In the genomic region with DNA sequence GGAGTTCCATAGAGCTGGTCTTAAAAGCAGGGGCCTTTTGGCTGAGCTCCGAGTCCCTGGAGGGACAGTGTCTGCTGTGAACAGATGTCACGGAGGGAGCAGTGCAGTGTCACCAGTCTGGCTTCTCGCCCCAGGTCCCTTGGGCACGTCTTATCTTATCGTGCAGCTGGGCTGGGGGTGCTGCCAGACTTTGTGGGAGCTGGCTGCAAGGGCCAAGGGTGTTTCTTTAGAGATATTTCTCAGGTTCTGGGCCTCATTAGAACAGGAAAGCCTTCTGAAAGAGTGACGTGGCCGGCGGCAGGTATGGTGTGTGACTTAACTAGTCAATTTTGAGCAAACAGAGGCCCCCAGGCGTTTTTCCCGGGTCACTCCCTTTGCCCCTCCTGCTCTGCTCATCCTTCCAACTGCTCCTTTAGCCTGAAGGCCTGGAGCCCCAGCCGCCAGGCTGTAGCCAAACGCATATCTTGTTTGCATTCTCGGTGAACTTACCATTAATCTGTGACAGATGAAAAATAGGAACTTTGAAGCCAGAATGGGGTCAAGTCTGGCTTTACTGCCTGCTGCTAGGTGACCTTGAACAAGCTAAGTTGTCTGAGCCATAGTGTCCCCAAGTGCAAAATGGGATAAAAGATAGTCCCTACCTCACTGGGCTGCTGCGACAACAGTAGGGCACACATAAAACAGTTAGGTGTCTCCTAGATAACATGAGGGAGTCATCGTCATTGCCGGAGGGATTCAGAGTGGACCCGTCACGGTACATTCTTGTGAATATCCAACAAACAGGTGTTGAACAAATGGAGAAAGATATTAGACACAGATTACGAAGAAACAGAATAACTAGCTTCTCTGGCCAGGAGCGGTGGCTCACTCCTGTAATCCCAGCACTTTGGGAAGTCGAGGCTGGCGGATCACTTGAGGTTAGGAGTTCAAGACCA, we compare ENCODE assay signal across 1 cellular context.
A peak's percentile ranks its signal among the peaks of the same experiment; 100 is the strongest.
TF ChIP-seq lines count a peak whose summit lies in the region.

No MANE protein-coding gene starts in this region.

TF ChIP-seq in K562, 482 proteins besides CTCF, POLR2A, EP300 and RAD21 (continued from another document and continues in another):
- no peak for TF ChIP-seq ZNF668 (CRISPR knock-in tag; IDR thresholded peaks at IDR 0.05)
- no peak for TF ChIP-seq FIP1L1 (IDR thresholded peaks at IDR 0.05; ENCODE audit: low read depth, low read length, poor library complexity, severe bottlenecking)
- TF ChIP-seq MTA1 (IDR thresholded peaks at IDR 0.05; ENCODE audit: borderline replicate concordance), result no peak
- TF ChIP-seq GABPB2 (CRISPR knock-in tag; conservative IDR thresholded peaks at IDR 0.05), result no peak
- TF ChIP-seq NFYB (IDR thresholded peaks at IDR 0.05; ENCODE audit: extremely low read depth, insufficient read length), result no peak
- TF ChIP-seq MTA3 (IDR thresholded peaks at IDR 0.05; ENCODE audit: borderline replicate concordance), result peak; percentile 84; the same call in 1 of the 2 replicates
- TF ChIP-seq ZNF212 (CRISPR knock-in tag; IDR thresholded peaks at IDR 0.05), result no peak
- peak; percentile 45 for TF ChIP-seq EGR1 (conservative IDR thresholded peaks at IDR 0.05)
- no peak for TF ChIP-seq ZBTB8A (IDR thresholded peaks at IDR 0.05; ENCODE audit: partially characterized antibody)
- peak; percentile 95 for TF ChIP-seq ZBTB17 (CRISPR knock-in tag; IDR thresholded peaks at IDR 0.05)
- TF ChIP-seq SMARCC2 (IDR thresholded peaks at IDR 0.05; ENCODE audit: low read depth), result peak; percentile 93
- peak in 1 of 2 experiments; percentile 71; a peak in 2 of 4 replicates for TF ChIP-seq TEAD1 (CRISPR knock-in tag; IDR thresholded peaks at IDR 0.05)
- no peak for TF ChIP-seq SNIP1 (IDR thresholded peaks at IDR 0.05; ENCODE audit: low read depth)
- TF ChIP-seq PPARD (CRISPR knock-in tag; IDR thresholded peaks at IDR 0.05), result no peak
- TF ChIP-seq HEY1 (CRISPR knock-in tag; IDR thresholded peaks at IDR 0.05; ENCODE audit: borderline replicate concordance), result no peak
- peak; percentile 93; the same call in 1 of the 2 replicates for TF ChIP-seq CC2D1A (IDR thresholded peaks at IDR 0.05)
- TF ChIP-seq SREBF2 (CRISPR knock-in tag; IDR thresholded peaks at IDR 0.05), result no peak
- no peak for TF ChIP-seq SNRNP70 (optimal IDR thresholded peaks at IDR 0.05; ENCODE audit: low read depth, low read length)
- peak; percentile 92 for TF ChIP-seq HMGN3 (IDR thresholded peaks at IDR 0.05; ENCODE audit: borderline replicate concordance, extremely low read depth, insufficient read length, low read depth, low read length)
- TF ChIP-seq ZKSCAN1 (IDR thresholded peaks at IDR 0.05; ENCODE audit: low read depth, low read length), result peak; percentile 8; the same call in 1 of the 2 replicates
- TF ChIP-seq, protein P1, sequence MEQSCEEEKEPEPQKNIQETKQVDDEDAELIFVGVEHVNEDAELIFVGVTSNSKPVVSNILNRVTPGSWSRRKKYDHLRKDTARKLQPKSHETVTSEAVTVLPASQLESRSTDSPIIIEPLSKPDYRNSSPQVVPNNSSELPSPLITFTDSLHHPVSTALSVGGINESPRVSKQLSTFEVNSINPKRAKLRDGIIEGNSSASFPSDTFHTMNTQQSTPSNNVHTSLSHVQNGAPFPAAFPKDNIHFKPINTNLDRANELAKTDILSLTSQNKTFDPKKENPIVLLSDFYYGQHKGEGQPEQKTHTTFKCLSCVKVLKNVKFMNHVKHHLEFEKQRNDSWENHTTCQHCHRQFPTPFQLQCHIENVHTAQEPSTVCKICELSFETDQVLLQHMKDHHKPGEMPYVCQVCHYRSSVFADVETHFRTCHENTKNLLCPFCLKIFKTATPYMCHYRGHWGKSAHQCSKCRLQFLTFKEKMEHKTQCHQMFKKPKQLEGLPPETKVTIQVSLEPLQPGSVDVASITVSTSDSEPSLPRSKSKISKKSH (CRISPR knock-in tag; IDR thresholded peaks at IDR 0.05), result no peak
- TF ChIP-seq RNF2 (IDR thresholded peaks at IDR 0.05), result peak; percentile 94
- peak; percentile 68 for TF ChIP-seq BACH1 (tag; IDR thresholded peaks at IDR 0.05)
- TF ChIP-seq BRF1 (IDR thresholded peaks at IDR 0.05; ENCODE audit: borderline replicate concordance, extremely low read depth, insufficient read length), result no peak
- TF ChIP-seq CBX1 (IDR thresholded peaks at IDR 0.05; ENCODE audit: low read depth), result no peak
- TF ChIP-seq HDAC6 (IDR thresholded peaks at IDR 0.05; ENCODE audit: low read depth, low read length), result no peak
- TF ChIP-seq, protein P2, sequence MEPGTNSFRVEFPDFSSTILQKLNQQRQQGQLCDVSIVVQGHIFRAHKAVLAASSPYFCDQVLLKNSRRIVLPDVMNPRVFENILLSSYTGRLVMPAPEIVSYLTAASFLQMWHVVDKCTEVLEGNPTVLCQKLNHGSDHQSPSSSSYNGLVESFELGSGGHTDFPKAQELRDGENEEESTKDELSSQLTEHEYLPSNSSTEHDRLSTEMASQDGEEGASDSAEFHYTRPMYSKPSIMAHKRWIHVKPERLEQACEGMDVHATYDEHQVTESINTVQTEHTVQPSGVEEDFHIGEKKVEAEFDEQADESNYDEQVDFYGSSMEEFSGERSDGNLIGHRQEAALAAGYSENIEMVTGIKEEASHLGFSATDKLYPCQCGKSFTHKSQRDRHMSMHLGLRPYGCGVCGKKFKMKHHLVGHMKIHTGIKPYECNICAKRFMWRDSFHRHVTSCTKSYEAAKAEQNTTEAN (CRISPR knock-in tag; IDR thresholded peaks at IDR 0.05), result no peak
- TF ChIP-seq ZBTB1 (CRISPR knock-in tag; IDR thresholded peaks at IDR 0.05; ENCODE audit: borderline replicate concordance, low read depth), result no peak
- peak; percentile 94 for TF ChIP-seq MYNN (IDR thresholded peaks at IDR 0.05)
- TF ChIP-seq MYNN (CRISPR knock-in tag; IDR thresholded peaks at IDR 0.05), result no peak
- no peak for TF ChIP-seq ZNF561 (CRISPR knock-in tag; conservative IDR thresholded peaks at IDR 0.05)
- no peak for TF ChIP-seq ZNF408 (CRISPR knock-in tag; IDR thresholded peaks at IDR 0.05; ENCODE audit: low read depth)
- peak; percentile 94 to 95 for TF ChIP-seq TRIM24 (IDR thresholded peaks at IDR 0.05)
- TF ChIP-seq MYBL2 (IDR thresholded peaks at IDR 0.05; ENCODE audit: low read depth), result no peak
- no peak for TF ChIP-seq MYBL2 (CRISPR knock-in tag; IDR thresholded peaks at IDR 0.05; ENCODE audit: borderline replicate concordance)
- TF ChIP-seq, protein P3, sequence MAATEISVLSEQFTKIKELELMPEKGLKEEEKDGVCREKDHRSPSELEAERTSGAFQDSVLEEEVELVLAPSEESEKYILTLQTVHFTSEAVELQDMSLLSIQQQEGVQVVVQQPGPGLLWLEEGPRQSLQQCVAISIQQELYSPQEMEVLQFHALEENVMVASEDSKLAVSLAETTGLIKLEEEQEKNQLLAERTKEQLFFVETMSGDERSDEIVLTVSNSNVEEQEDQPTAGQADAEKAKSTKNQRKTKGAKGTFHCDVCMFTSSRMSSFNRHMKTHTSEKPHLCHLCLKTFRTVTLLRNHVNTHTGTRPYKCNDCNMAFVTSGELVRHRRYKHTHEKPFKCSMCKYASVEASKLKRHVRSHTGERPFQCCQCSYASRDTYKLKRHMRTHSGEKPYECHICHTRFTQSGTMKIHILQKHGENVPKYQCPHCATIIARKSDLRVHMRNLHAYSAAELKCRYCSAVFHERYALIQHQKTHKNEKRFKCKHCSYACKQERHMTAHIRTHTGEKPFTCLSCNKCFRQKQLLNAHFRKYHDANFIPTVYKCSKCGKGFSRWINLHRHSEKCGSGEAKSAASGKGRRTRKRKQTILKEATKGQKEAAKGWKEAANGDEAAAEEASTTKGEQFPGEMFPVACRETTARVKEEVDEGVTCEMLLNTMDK (IDR thresholded peaks at IDR 0.05; ENCODE audit: borderline replicate concordance, insufficient read depth, low read depth, low read length, poor library complexity, severe bottlenecking), result no peak
- TF ChIP-seq KLF13 (tag; IDR thresholded peaks at IDR 0.05; ENCODE audit: borderline replicate concordance, low read depth), result no peak
- TF ChIP-seq SRSF3 (IDR thresholded peaks at IDR 0.05; ENCODE audit: insufficient read depth, low read length), result no peak
- TF ChIP-seq ELF4 (CRISPR knock-in tag; IDR thresholded peaks at IDR 0.05), result no peak
- TF ChIP-seq ZNF232 (CRISPR knock-in tag; IDR thresholded peaks at IDR 0.05), result no peak
- no peak for TF ChIP-seq MED1 (CRISPR knock-in tag; IDR thresholded peaks at IDR 0.05; ENCODE audit: borderline replicate concordance)
- TF ChIP-seq ZNF24 (IDR thresholded peaks at IDR 0.05), result 0 out of 2 replicates have a peak, but pooled peaks have one; percentile 49
- no peak for TF ChIP-seq ZNF12 (CRISPR knock-in tag; IDR thresholded peaks at IDR 0.05)
- peak; percentile 35 for TF ChIP-seq TAF1 (IDR thresholded peaks at IDR 0.05; ENCODE audit: control insufficient read depth, extremely low read depth, insufficient read depth, low read length, severe bottlenecking)
- TF ChIP-seq, protein P4, sequence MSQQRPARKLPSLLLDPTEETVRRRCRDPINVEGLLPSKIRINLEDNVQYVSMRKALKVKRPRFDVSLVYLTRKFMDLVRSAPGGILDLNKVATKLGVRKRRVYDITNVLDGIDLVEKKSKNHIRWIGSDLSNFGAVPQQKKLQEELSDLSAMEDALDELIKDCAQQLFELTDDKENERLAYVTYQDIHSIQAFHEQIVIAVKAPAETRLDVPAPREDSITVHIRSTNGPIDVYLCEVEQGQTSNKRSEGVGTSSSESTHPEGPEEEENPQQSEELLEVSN (IDR thresholded peaks at IDR 0.05; ENCODE audit: borderline replicate concordance in 1 of 2, extremely low read depth in 1 of 2, insufficient read depth in 1 of 2, insufficient read length in 1 of 2, low read depth in 1 of 2, low read length in 1 of 2, poor library complexity in 1 of 2, severe bottlenecking in 1 of 2), result no peak
- TF ChIP-seq ATF7 (IDR thresholded peaks at IDR 0.05), result peak; percentile 75; the same call in 1 of the 2 replicates
- TF ChIP-seq JUND (IDR thresholded peaks at IDR 0.05; ENCODE audit: borderline replicate concordance, low read depth, low read length), result peak; percentile 63
- peak; percentile 72; the same call in 1 of the 3 replicates for TF ChIP-seq JUND (tag; IDR thresholded peaks at IDR 0.05; ENCODE audit: borderline replicate concordance, low read depth, low read length)
- no peak for TF ChIP-seq ILF3 (IDR thresholded peaks at IDR 0.05; ENCODE audit: borderline replicate concordance)
- TF ChIP-seq, protein P5, sequence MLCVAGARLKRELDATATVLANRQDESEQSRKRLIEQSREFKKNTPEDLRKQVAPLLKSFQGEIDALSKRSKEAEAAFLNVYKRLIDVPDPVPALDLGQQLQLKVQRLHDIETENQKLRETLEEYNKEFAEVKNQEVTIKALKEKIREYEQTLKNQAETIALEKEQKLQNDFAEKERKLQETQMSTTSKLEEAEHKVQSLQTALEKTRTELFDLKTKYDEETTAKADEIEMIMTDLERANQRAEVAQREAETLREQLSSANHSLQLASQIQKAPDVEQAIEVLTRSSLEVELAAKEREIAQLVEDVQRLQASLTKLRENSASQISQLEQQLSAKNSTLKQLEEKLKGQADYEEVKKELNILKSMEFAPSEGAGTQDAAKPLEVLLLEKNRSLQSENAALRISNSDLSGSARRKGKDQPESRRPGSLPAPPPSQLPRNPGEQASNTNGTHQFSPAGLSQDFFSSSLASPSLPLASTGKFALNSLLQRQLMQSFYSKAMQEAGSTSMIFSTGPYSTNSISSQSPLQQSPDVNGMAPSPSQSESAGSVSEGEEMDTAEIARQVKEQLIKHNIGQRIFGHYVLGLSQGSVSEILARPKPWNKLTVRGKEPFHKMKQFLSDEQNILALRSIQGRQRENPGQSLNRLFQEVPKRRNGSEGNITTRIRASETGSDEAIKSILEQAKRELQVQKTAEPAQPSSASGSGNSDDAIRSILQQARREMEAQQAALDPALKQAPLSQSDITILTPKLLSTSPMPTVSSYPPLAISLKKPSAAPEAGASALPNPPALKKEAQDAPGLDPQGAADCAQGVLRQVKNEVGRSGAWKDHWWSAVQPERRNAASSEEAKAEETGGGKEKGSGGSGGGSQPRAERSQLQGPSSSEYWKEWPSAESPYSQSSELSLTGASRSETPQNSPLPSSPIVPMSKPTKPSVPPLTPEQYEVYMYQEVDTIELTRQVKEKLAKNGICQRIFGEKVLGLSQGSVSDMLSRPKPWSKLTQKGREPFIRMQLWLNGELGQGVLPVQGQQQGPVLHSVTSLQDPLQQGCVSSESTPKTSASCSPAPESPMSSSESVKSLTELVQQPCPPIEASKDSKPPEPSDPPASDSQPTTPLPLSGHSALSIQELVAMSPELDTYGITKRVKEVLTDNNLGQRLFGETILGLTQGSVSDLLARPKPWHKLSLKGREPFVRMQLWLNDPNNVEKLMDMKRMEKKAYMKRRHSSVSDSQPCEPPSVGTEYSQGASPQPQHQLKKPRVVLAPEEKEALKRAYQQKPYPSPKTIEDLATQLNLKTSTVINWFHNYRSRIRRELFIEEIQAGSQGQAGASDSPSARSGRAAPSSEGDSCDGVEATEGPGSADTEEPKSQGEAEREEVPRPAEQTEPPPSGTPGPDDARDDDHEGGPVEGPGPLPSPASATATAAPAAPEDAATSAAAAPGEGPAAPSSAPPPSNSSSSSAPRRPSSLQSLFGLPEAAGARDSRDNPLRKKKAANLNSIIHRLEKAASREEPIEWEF (CRISPR knock-in tag; IDR thresholded peaks at IDR 0.05), result peak; percentile 92
- no peak for TF ChIP-seq ADNP (tag; IDR thresholded peaks at IDR 0.05)
- peak; percentile 72; the same call in 1 of the 2 replicates for TF ChIP-seq GATAD2B (IDR thresholded peaks at IDR 0.05; ENCODE audit: borderline replicate concordance)
- TF ChIP-seq ZKSCAN3 (CRISPR knock-in tag; IDR thresholded peaks at IDR 0.05), result no peak
- TF ChIP-seq ZNF586 (CRISPR knock-in tag; conservative IDR thresholded peaks at IDR 0.05), result no peak
- TF ChIP-seq, protein P6, sequence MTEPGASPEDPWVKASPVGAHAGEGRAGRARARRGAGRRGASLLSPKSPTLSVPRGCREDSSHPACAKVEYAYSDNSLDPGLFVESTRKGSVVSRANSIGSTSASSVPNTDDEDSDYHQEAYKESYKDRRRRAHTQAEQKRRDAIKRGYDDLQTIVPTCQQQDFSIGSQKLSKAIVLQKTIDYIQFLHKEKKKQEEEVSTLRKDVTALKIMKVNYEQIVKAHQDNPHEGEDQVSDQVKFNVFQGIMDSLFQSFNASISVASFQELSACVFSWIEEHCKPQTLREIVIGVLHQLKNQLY (CRISPR knock-in tag; conservative IDR thresholded peaks at IDR 0.05), result no peak
- peak; percentile 96 for TF ChIP-seq POLR2AphosphoS5 (IDR thresholded peaks at IDR 0.05; ENCODE audit: control insufficient read depth, insufficient read depth, low read depth, low read length)
